Comparison of ENCODE assay signal across 12 cellular contexts in genomic region chr10:99530108-99531025, GRCh38. TPM values are rescaled to one million over a fixed set of nuclear protein-coding genes. Genes with fewer than 3 reads are reported as not detected.
DNase-seq lines count a peak whose midpoint lies in the region; ATAC-seq and TF ChIP-seq lines count a peak whose summit lies in the region.
"Had no signal": no experiment of that assay in that cellular context is flagged by ENCODE, and none has a peak within 500 bp of the region (broad histone marks: within the 10 kb centered on the region; RNA-seq: fewer than 3 reads in every experiment).

No MANE protein-coding gene starts in this region.

- intact Hi-C loops in activated naive CD4-positive, alpha-beta T cell treated with anti-CD3 and anti-CD28 coated beads for 36 hours (cut with micrococcal nuclease) = no loop called here
- intact Hi-C loops in activated B cell treated with CpG ODN at 0.5 μM for 24 hours (cut with micrococcal nuclease) = loop anchor here (2.0 to 10.0 kb wide), 6 partner anchors 100 to 1604 kb away; partner anchors contain the start of genes GOT1 and TLX1

- no peaks in the 10 kb centered on the region for H3K9me3 Mint-ChIP-seq in activated naive CD4-positive, alpha-beta T cell treated with anti-CD3 and anti-CD28 coated beads for 36 hours
- H3K9me3 Mint-ChIP-seq in activated naive CD4-positive, alpha-beta T cell treated with anti-CD3 and anti-CD28 coated beads, Interleukin-2, amount 50 U/mL, for 72 hours = peaks cover 0 to 4% of the 10 kb centered on the region in 2 donors
- H3K9me3 Mint-ChIP-seq in activated B cell treated with CpG ODN at 0.5 μM for 24 hours (no peaks in the 10 kb centered on the region), immature natural killer cell (peaks cover 0 to 3% (median 0%) of the 10 kb centered on the region in 6 donors)
- H3K9me3 Mint-ChIP-seq in stimulated activated naive CD8-positive, alpha-beta T cell treated with anti-CD3 and anti-CD28 coated beads, Interleukin-15, amount 100 ng/mL, for 72 hours = no peaks in the 10 kb centered on the region

- H3K27ac Mint-ChIP-seq in activated naive CD4-positive, alpha-beta T cell treated with anti-CD3 and anti-CD28 coated beads for 36 hours = no peak overlapping the region
- H3K27ac Mint-ChIP-seq in activated naive CD4-positive, alpha-beta T cell treated with anti-CD3 and anti-CD28 coated beads, Interleukin-2, amount 50 U/mL, for 72 hours = no peak overlapping the region
- H3K27ac Mint-ChIP-seq in activated B cell treated with CpG ODN at 0.5 μM for 24 hours (peak overlapping the region; percentile 27), immature natural killer cell (no peak overlapping the region)
- peak overlapping the region in 1 of 2 donors; percentile 68 for H3K27ac Mint-ChIP-seq in stimulated activated naive CD8-positive, alpha-beta T cell treated with anti-CD3 and anti-CD28 coated beads, Interleukin-15, amount 100 ng/mL, for 72 hours
- H3K27ac Mint-ChIP-seq: activated CD8-positive, alpha-beta T cell treated with anti-CD3 and anti-CD28 coated beads for 36 hours had no signal

- H3K4me3 Mint-ChIP-seq in activated naive CD4-positive, alpha-beta T cell treated with anti-CD3 and anti-CD28 coated beads for 36 hours = peak overlapping the region; percentile 4
- H3K4me3 Mint-ChIP-seq in activated B cell treated with CpG ODN at 0.5 μM for 24 hours (peak overlapping the region; percentile 39), immature natural killer cell (peak overlapping the region; percentile 30 to 51 (median 37))
- H3K4me3 Mint-ChIP-seq in stimulated activated naive CD8-positive, alpha-beta T cell treated with anti-CD3 and anti-CD28 coated beads, Interleukin-15, amount 100 ng/mL, for 72 hours = peak overlapping the region; percentile 29 to 41
- H3K4me3 Mint-ChIP-seq: activated CD8-positive, alpha-beta T cell treated with anti-CD3 and anti-CD28 coated beads for 36 hours had no signal

- no peak overlapping the region for H3K4me3 ChIP-seq in BE2C (ENCODE audit: low read depth, low read length)

- DNase-seq in activated naive CD4-positive, alpha-beta T cell treated with anti-CD3 and anti-CD28 coated beads for 36 hours = no peak
- no peak for DNase-seq in activated naive CD4-positive, alpha-beta T cell treated with anti-CD3 and anti-CD28 coated beads, Interleukin-2, amount 50 U/mL, for 72 hours (ENCODE audit: low spot score in 2 of 2)
- DNase-seq in activated B cell treated with CpG ODN at 0.5 μM for 24 hours = no peak
- DNase-seq in immature natural killer cell = no peak
- DNase-seq in stimulated activated naive CD8-positive, alpha-beta T cell treated with anti-CD3 and anti-CD28 coated beads, Interleukin-15, amount 100 ng/mL, for 72 hours = no peak
- DNase-seq in occipital lobe (lab: John Stamatoyannopoulos, UW) = no peak
- DNase-seq in BE2C = no peak
- DNase-seq: activated CD8-positive, alpha-beta T cell treated with anti-CD3 and anti-CD28 coated beads for 36 hours; MV-4-11; NCI-H526 treated with DMSO at 0.1 percent for 48 hours had no signal

- peaks cover 45% of the 10 kb centered on the region for H3K4me1 Mint-ChIP-seq in activated naive CD4-positive, alpha-beta T cell treated with anti-CD3 and anti-CD28 coated beads for 36 hours (ENCODE audit: low read depth)
- H3K4me1 Mint-ChIP-seq in activated B cell treated with CpG ODN at 0.5 μM for 24 hours (peaks cover 53% of the 10 kb centered on the region), immature natural killer cell (peaks cover 31 to 54% of the 10 kb centered on the region in 2 donors)
- peaks cover 66% of the 10 kb centered on the region for H3K4me1 Mint-ChIP-seq in stimulated activated naive CD8-positive, alpha-beta T cell treated with anti-CD3 and anti-CD28 coated beads, Interleukin-15, amount 100 ng/mL, for 72 hours

- POLR2A ChIA-PET in activated B cell treated with CpG ODN at 0.5 μM for 24 hours (lab: Charles Lee) = interaction anchor here (1.4 kb wide), 1 partner anchor 89 kb away, joined by 3 read pairs; no protein-coding TSS in a partner anchor

- no peaks in the 10 kb centered on the region for H3K36me3 ChIP-seq in BE2C

- no peak for ATAC-seq in activated naive CD4-positive, alpha-beta T cell treated with anti-CD3 and anti-CD28 coated beads, Interleukin-2, amount 50 U/mL, for 72 hours
- ATAC-seq in activated B cell treated with CpG ODN at 0.5 μM for 24 hours (ENCODE audit: low read depth) (peak; percentile 40), GM21786 (IDR thresholded peaks at IDR 0.05; ENCODE audit: unreplicated experiment) (no peak)
- ATAC-seq in stimulated activated naive CD8-positive, alpha-beta T cell treated with anti-CD3 and anti-CD28 coated beads, Interleukin-15, amount 100 ng/mL, for 72 hours = no peak
- ATAC-seq: activated CD8-positive, alpha-beta T cell treated with anti-CD3 and anti-CD28 coated beads for 36 hours had no signal

- CTCF ChIA-PET in activated naive CD4-positive, alpha-beta T cell treated with anti-CD3 and anti-CD28 coated beads for 36 hours (lab: Charles Lee) = interaction anchor here (2.0 kb wide), 1 partner anchor 95 kb away, joined by 6 read pairs; no protein-coding TSS in a partner anchor
- CTCF ChIA-PET in activated B cell treated with CpG ODN at 0.5 μM for 24 hours (lab: Charles Lee) = no interaction called here

- TF ChIP-seq CTCF in activated B cell treated with CpG ODN at 0.5 μM for 24 hours (IDR thresholded peaks at IDR 0.05) = no peak
- TF ChIP-seq CTCF in BE2C (IDR thresholded peaks at IDR 0.05; ENCODE audit: low read depth, low read length) = no peak

- no peaks in the 10 kb centered on the region for H3K9me3 ChIP-seq in BE2C

- H3K27me3 Mint-ChIP-seq in activated naive CD4-positive, alpha-beta T cell treated with anti-CD3 and anti-CD28 coated beads for 36 hours (ENCODE audit: low read depth) = peaks cover 84% of the 10 kb centered on the region
- H3K27me3 Mint-ChIP-seq in activated B cell treated with CpG ODN at 0.5 μM for 24 hours (peaks cover 81% of the 10 kb centered on the region), immature natural killer cell (ENCODE audit: low read depth in 3 of 3) (peaks cover 35 to 54% (median 51%) of the 10 kb centered on the region in 3 donors)
- peaks cover 100% of the 10 kb centered on the region for H3K27me3 Mint-ChIP-seq in stimulated activated naive CD8-positive, alpha-beta T cell treated with anti-CD3 and anti-CD28 coated beads, Interleukin-15, amount 100 ng/mL, for 72 hours

- peaks cover 97% of the 10 kb centered on the region for H3K27me3 ChIP-seq in BE2C

- no peaks in the 10 kb centered on the region for H3K4me1 ChIP-seq in BE2C

- H3K36me3 Mint-ChIP-seq in activated naive CD4-positive, alpha-beta T cell treated with anti-CD3 and anti-CD28 coated beads for 36 hours (ENCODE audit: low read depth) = peaks cover 2% of the 10 kb centered on the region
- H3K36me3 Mint-ChIP-seq in activated naive CD4-positive, alpha-beta T cell treated with anti-CD3 and anti-CD28 coated beads, Interleukin-2, amount 50 U/mL, for 72 hours = peaks cover 21 to 25% of the 10 kb centered on the region in 2 donors
- H3K36me3 Mint-ChIP-seq in activated B cell treated with CpG ODN at 0.5 μM for 24 hours (ENCODE audit: low read depth) (no peaks in the 10 kb centered on the region), immature natural killer cell (no peaks in the 10 kb centered on the region)

RNA-seq across cellular contexts. Expression of gene NKX2-3, which starts 2.4 kb away (rescaled TPM):
- not detected for total RNA-seq in activated naive CD4-positive, alpha-beta T cell treated with anti-CD3 and anti-CD28 coated beads for 36 hours
- total RNA-seq in activated naive CD4-positive, alpha-beta T cell treated with anti-CD3 and anti-CD28 coated beads, Interleukin-2, amount 50 U/mL, for 72 hours = not detected
- total RNA-seq in activated B cell treated with CpG ODN at 0.5 μM for 24 hours (not detected in 2 replicates), occipital lobe (not detected)
- polyA plus RNA-seq in immature natural killer cell = not detected
- polyA plus RNA-seq in BE2C (2012; ENCODE audit: insufficient read depth, insufficient read length, low read depth) = not detected
- total RNA-seq: activated CD8-positive, alpha-beta T cell treated with anti-CD3 and anti-CD28 coated beads for 36 hours; renal cortical epithelial cell had no signal
